8 cellular contexts compared by ENCODE assay signal in genomic region chr10:70478191-70479160, GRCh38. TPM values are rescaled to one million over a fixed set of nuclear protein-coding genes. Genes with fewer than 3 reads are reported as not detected.
DNase-seq lines count a peak whose midpoint lies in the region; ATAC-seq and TF ChIP-seq lines count a peak whose summit lies in the region.

Gene PALD1 (plus strand): TSS chr10:70478767. CDS start chr10:70525952, 47,185 bp downstream.

- no peaks in the 10 kb centered on the region for H3K9me3 Mint-ChIP-seq in activated T-helper 2 cell treated with anti-CD3 and anti-CD28 coated beads, Interferon-gamma antibody, Interleukin-2, Interleukin-4, amounts not matched to agents 10 μg/mL and 5 μg/mL and 100 μg/mL, durations not matched to agents 14 hours and 24 hours and 36 hours
- no peaks in the 10 kb centered on the region for H3K9me3 Mint-ChIP-seq in neural crest cell

- H3K27me3 Mint-ChIP-seq in activated T-helper 2 cell treated with anti-CD3 and anti-CD28 coated beads, Interferon-gamma antibody, Interleukin-2, Interleukin-4, amounts not matched to agents 10 μg/mL and 5 μg/mL and 100 μg/mL, durations not matched to agents 14 hours and 24 hours and 36 hours (ENCODE audit: low read depth) = peaks cover 49% of the 10 kb centered on the region
- H3K27me3 Mint-ChIP-seq in neural crest cell (ENCODE audit: low read depth) = peaks cover 19% of the 10 kb centered on the region

- H3K36me3 ChIP-seq in A673 (ENCODE audit: insufficient read depth, low read length, poor library complexity, severe bottlenecking) (no peaks in the 10 kb centered on the region), upper lobe of left lung (no peaks in the 10 kb centered on the region)

- no peaks in the 10 kb centered on the region for H3K36me3 Mint-ChIP-seq in activated T-helper 2 cell treated with anti-CD3 and anti-CD28 coated beads, Interferon-gamma antibody, Interleukin-2, Interleukin-4, amounts not matched to agents 10 μg/mL and 5 μg/mL and 100 μg/mL, durations not matched to agents 14 hours and 24 hours and 36 hours (ENCODE audit: low read depth)
- H3K36me3 Mint-ChIP-seq in neural crest cell (ENCODE audit: low read depth) = no peaks in the 10 kb centered on the region

- H3K27me3 ChIP-seq in A673 (replicated peaks; ENCODE audit: insufficient read depth, low read depth, low read length, poor library complexity) = no peaks in the 10 kb centered on the region
- peaks cover 91% of the 10 kb centered on the region for H3K27me3 ChIP-seq in foreskin keratinocyte
- H3K27me3 ChIP-seq in upper lobe of left lung = peaks cover 0 to 10% (median 1%) of the 10 kb centered on the region in 4 donors

- peak in 2 of 4 donors; percentile 41 to 55 for TF ChIP-seq POLR2A in upper lobe of left lung (IDR thresholded peaks at IDR 0.05)

- BruUV-seq in A673 (replicated peaks; lab: Mats Ljungman, UMichigan) = no TSS peak

- H3K9me3 ChIP-seq in A673 (ENCODE audit: low read depth, low read length, poor library complexity, severe bottlenecking) = no peaks in the 10 kb centered on the region
- no peaks in the 10 kb centered on the region for H3K9me3 ChIP-seq in upper lobe of left lung

- CTCF ChIA-PET in A673 (lab: Charles Lee) = interaction anchor here (0.6 kb wide), 1 partner anchor 611 kb away, joined by 6 read pairs; no protein-coding TSS in a partner anchor

- peak; percentile 44 for ATAC-seq in GM18511 (IDR thresholded peaks at IDR 0.05; ENCODE audit: unreplicated experiment)
- ATAC-seq in foreskin keratinocyte = peak; percentile 2
- peak; percentile 41 to 74 for ATAC-seq in upper lobe of left lung (ENCODE audit: low FRiP score in 2 of 2)
- ATAC-seq in GM18519 (IDR thresholded peaks at IDR 0.05; ENCODE audit: low FRiP score, unreplicated experiment) = no peak

- peak; percentile 22; the same call in 1 of the 2 replicates for TF ChIP-seq CTCF in A673 (conservative IDR thresholded peaks at IDR 0.05; ENCODE audit: low read depth, low read length)
- TF ChIP-seq CTCF in foreskin keratinocyte (conservative IDR thresholded peaks at IDR 0.05) = peak; percentile 16
- TF ChIP-seq CTCF in neural crest cell (conservative IDR thresholded peaks at IDR 0.05) = peak; percentile 38
- TF ChIP-seq CTCF in upper lobe of left lung (IDR thresholded peaks at IDR 0.05) = peak in 4 of 6 experiments; percentile 51 to 65 (median 53)

- TF ChIP-seq EP300 in upper lobe of left lung (IDR thresholded peaks at IDR 0.05) = no peak

- H3K4me1 Mint-ChIP-seq in activated T-helper 2 cell treated with anti-CD3 and anti-CD28 coated beads, Interferon-gamma antibody, Interleukin-2, Interleukin-4, amounts not matched to agents 10 μg/mL and 5 μg/mL and 100 μg/mL, durations not matched to agents 14 hours and 24 hours and 36 hours (ENCODE audit: low read depth) = peaks cover 33% of the 10 kb centered on the region
- H3K4me1 Mint-ChIP-seq in neural crest cell = peaks cover 27% of the 10 kb centered on the region

- 1% methylated on average over 67 of the region's 110 CpGs; no CpG with 5 or more reads in 1 of the 2 donors for WGBS in upper lobe of left lung, 2 donors

- peak within 1 kb of the TSS; percentile 55 for H3K27ac Mint-ChIP-seq in activated T-helper 2 cell treated with anti-CD3 and anti-CD28 coated beads, Interferon-gamma antibody, Interleukin-2, Interleukin-4, amounts not matched to agents 10 μg/mL and 5 μg/mL and 100 μg/mL, durations not matched to agents 14 hours and 24 hours and 36 hours
- no peak within 1 kb of the TSS for H3K27ac Mint-ChIP-seq in neural crest cell (ENCODE audit: unreplicated experiment)

- H3K4me3 Mint-ChIP-seq in activated T-helper 2 cell treated with anti-CD3 and anti-CD28 coated beads, Interferon-gamma antibody, Interleukin-2, Interleukin-4, amounts not matched to agents 10 μg/mL and 5 μg/mL and 100 μg/mL, durations not matched to agents 14 hours and 24 hours and 36 hours (ENCODE audit: low read depth) = peak within 1 kb of the TSS; percentile 80
- peak within 1 kb of the TSS; percentile 88 for H3K4me3 Mint-ChIP-seq in neural crest cell

- peaks cover 20% of the 10 kb centered on the region for H3K4me1 ChIP-seq in A673 (ENCODE audit: insufficient read depth, low read length, poor library complexity, severe bottlenecking)
- no peaks in the 10 kb centered on the region for H3K4me1 ChIP-seq in foreskin keratinocyte
- H3K4me1 ChIP-seq in upper lobe of left lung = peaks cover 25 to 64% (median 52%) of the 10 kb centered on the region in 4 donors

- H3K4me3 ChIP-seq in A673 (ENCODE audit: low read depth, low read length, poor library complexity, severe bottlenecking) (peak within 1 kb of the TSS; percentile 81), upper lobe of left lung (peak within 1 kb of the TSS; percentile 30 to 75 (median 68))

- POLR2A ChIA-PET in A673 (lab: Charles Lee; ENCODE audit: low non-redundant PET) = no interaction called here

- DNase-seq in A673 (ENCODE audit: low spot score) (peak; percentile 87), NCI-H82 treated with DMSO at 0.1 percent for 48 hours (lab: John Stamatoyannopoulos, UW; ENCODE audit: unreplicated experiment) (peak; percentile 36), foreskin keratinocyte (no peak), neural crest cell (ENCODE audit: low read depth, low spot score) (peak; percentile 49), upper lobe of left lung (peak; percentile 51 to 91)
- no peak for DNase-seq in activated T-helper 2 cell treated with anti-CD3 and anti-CD28 coated beads, Interferon-gamma antibody, Interleukin-2, Interleukin-4, amounts not matched to agents 10 μg/mL and 5 μg/mL and 100 μg/mL, durations not matched to agents 14 hours and 24 hours and 36 hours (ENCODE audit: low spot score)

- intact Hi-C loops in A673 (cut with micrococcal nuclease; ENCODE audit: unreplicated experiment) = no loop called here
- intact Hi-C loops in activated T-helper 2 cell treated with anti-CD3 and anti-CD28 coated beads, Interferon-gamma antibody, Interleukin-2, Interleukin-4, amounts not matched to agents 10 μg/mL and 5 μg/mL and 100 μg/mL, durations not matched to agents 14 hours and 24 hours and 36 hours (cut with micrococcal nuclease) = loop anchor here (2.0 kb wide), 1 partner anchor 16 kb away; no protein-coding TSS in a partner anchor

- H3K27ac ChIP-seq in A673 (ENCODE audit: low read depth, low read length, poor library complexity, severe bottlenecking) (peak within 1 kb of the TSS; percentile 55), foreskin keratinocyte (no peak within 1 kb of the TSS), upper lobe of left lung (peak within 1 kb of the TSS; percentile 80 to 91 (median 90))

RNA-seq across cellular contexts. Expression of gene PALD1, which starts in this region (rescaled TPM):
- total RNA-seq in A673 (2021) (9.0 and 9.9 TPM in 2 replicates), foreskin keratinocyte (0.04 and 0.07 TPM in 2 replicates), neural crest cell (14.1 and 14.3 TPM in 2 replicates), upper lobe of left lung (10 to 100 TPM in 5 of 6 donors, 1 to 10 TPM in 1; 8.9 to 25.4 (median 13.4) TPM)
- total RNA-seq in activated T-helper 2 cell treated with anti-CD3 and anti-CD28 coated beads, Interferon-gamma antibody, Interleukin-2, Interleukin-4, amounts not matched to agents 10 μg/mL and 5 μg/mL and 100 μg/mL, durations not matched to agents 14 hours and 24 hours and 36 hours = 2.1 and 2.3 TPM in 2 replicates
- 0.03 TPM in 1 of 2 replicates, not detected in the other for polyA plus RNA-seq in foreskin keratinocyte

Comparison
In these comparisons a context has a peak if more than half of its experiments do, and no peak if none do; other contexts are left out.
1. Peak in ATAC-seq in foreskin keratinocyte; RNA of the gene not detected or under 1 TPM.
2. DNase-seq: peak in A673 (single experiment), NCI-H82 treated with DMSO at 0.1 percent for 48 hours (single experiment), neural crest cell (single experiment) and upper lobe of left lung (2 of 2); none in activated T-helper 2 cell treated with anti-CD3 and anti-CD28 coated beads, Interferon-gamma antibody, Interleukin-2, Interleukin-4, amounts not matched to agents 10 μg/mL and 5 μg/mL and 100 μg/mL, durations not matched to agents 14 hours and 24 hours and 36 hours (single experiment) and foreskin keratinocyte (0 of 2).
3. Peak in every context shown above with its lines, with median percentiles within 50 percentile points of each other: CTCF ChIP-seq.